In genomic region chr16:15933781-15934180, GRCh38 we compare ENCODE assay signal across 33 cellular contexts.
"Had no signal": no experiment of that assay in that cellular context is flagged by ENCODE, and none has a peak within 500 bp of the region (broad histone marks: within the 10 kb centered on the region; RNA-seq: fewer than 3 reads in every experiment).

No MANE protein-coding gene starts in this region.

- H3K9me3 Mint-ChIP-seq: activated CD4-positive, alpha-beta memory T cell treated with anti-CD3 and anti-CD28 coated beads for 36 hours; activated naive CD4-positive, alpha-beta T cell treated with anti-CD3 and anti-CD28 coated beads for 36 hours; activated naive CD4-positive, alpha-beta T cell treated with anti-CD3 and anti-CD28 coated beads, Interleukin-2, amount 50 U/mL, for 24 hours; activated naive CD8-positive, alpha-beta T cell treated with anti-CD3 and anti-CD28 coated beads for 36 hours; activated naive CD8-positive, alpha-beta T cell treated with anti-CD3 and anti-CD28 coated beads, Interleukin-2, amount 50 U/mL, for 24 hours; activated T-helper 1 cell treated with anti-CD3 and anti-CD28 coated beads, Interleukin-12 subunit alpha, Interleukin-12 subunit beta, Interleukin-2, Interleukin-4 antibody, amounts not matched to agents 30 ng/mL and 10 ng/mL and 1 ng/mL, durations not matched to agents 14 hours and 24 hours and 36 hours; activated T-helper 2 cell treated with anti-CD3 and anti-CD28 coated beads, Interferon-gamma antibody, Interleukin-2, Interleukin-4, amounts not matched to agents 10 μg/mL and 5 μg/mL and 100 μg/mL, durations not matched to agents 14 hours and 24 hours and 36 hours; effector memory CD8-positive, alpha-beta T cell had no signal

- H3K27ac ChIP-seq: adrenal gland, body of pancreas, esophagus muscularis mucosa, foreskin keratinocyte, gastrocnemius medialis, heart left ventricle had no signal

- H3K4me3 Mint-ChIP-seq: activated CD4-positive, alpha-beta memory T cell treated with anti-CD3 and anti-CD28 coated beads for 36 hours; activated CD4-positive, alpha-beta T cell treated with anti-CD3 and anti-CD28 coated beads for 36 hours; activated CD4-positive, alpha-beta T cell treated with anti-CD3 and anti-CD28 coated beads, Interleukin-2, amount 10 ng/mL, durations not matched to agents 24 days and 14 days; activated CD8-positive, alpha-beta memory T cell treated with anti-CD3 and anti-CD28 coated beads, Interleukin-2, amount 10 ng/mL, durations not matched to agents 7 days and 5 days; activated CD8-positive, alpha-beta T cell treated with anti-CD3 and anti-CD28 coated beads, Interleukin-2, amount 10 ng/mL, durations not matched to agents 7 days and 5 days; activated naive CD4-positive, alpha-beta T cell treated with anti-CD3 and anti-CD28 coated beads for 36 hours; activated naive CD4-positive, alpha-beta T cell treated with anti-CD3 and anti-CD28 coated beads, Interleukin-2, amount 50 U/mL, for 24 hours; activated naive CD8-positive, alpha-beta T cell treated with anti-CD3 and anti-CD28 coated beads for 36 hours; activated naive CD8-positive, alpha-beta T cell treated with anti-CD3 and anti-CD28 coated beads, Interleukin-2, amount 50 U/mL, for 24 hours; activated T-helper 1 cell treated with anti-CD3 and anti-CD28 coated beads, Interleukin-12 subunit alpha, Interleukin-12 subunit beta, Interleukin-2, Interleukin-4 antibody, amounts not matched to agents 30 ng/mL and 10 ng/mL and 1 ng/mL, durations not matched to agents 14 hours and 24 hours and 36 hours; effector memory CD8-positive, alpha-beta T cell had no signal

- H3K27ac Mint-ChIP-seq: activated CD4-positive, alpha-beta memory T cell treated with anti-CD3 and anti-CD28 coated beads for 36 hours; activated CD4-positive, alpha-beta T cell treated with anti-CD3 and anti-CD28 coated beads for 36 hours; activated CD4-positive, alpha-beta T cell treated with anti-CD3 and anti-CD28 coated beads, Interleukin-2, amount 10 ng/mL, durations not matched to agents 24 days and 14 days; activated CD8-positive, alpha-beta memory T cell treated with anti-CD3 and anti-CD28 coated beads, Interleukin-2, amount 10 ng/mL, durations not matched to agents 7 days and 5 days; activated CD8-positive, alpha-beta T cell treated with anti-CD3 and anti-CD28 coated beads, Interleukin-2, amount 10 ng/mL, durations not matched to agents 7 days and 5 days; activated naive CD4-positive, alpha-beta T cell treated with anti-CD3 and anti-CD28 coated beads for 36 hours; activated naive CD4-positive, alpha-beta T cell treated with anti-CD3 and anti-CD28 coated beads, Interleukin-2, amount 50 U/mL, for 24 hours; activated naive CD8-positive, alpha-beta T cell treated with anti-CD3 and anti-CD28 coated beads for 36 hours; activated naive CD8-positive, alpha-beta T cell treated with anti-CD3 and anti-CD28 coated beads, Interleukin-2, amount 50 U/mL, for 24 hours; activated T-helper 1 cell treated with anti-CD3 and anti-CD28 coated beads, Interleukin-12 subunit alpha, Interleukin-12 subunit beta, Interleukin-2, Interleukin-4 antibody, amounts not matched to agents 30 ng/mL and 10 ng/mL and 1 ng/mL, durations not matched to agents 14 hours and 24 hours and 36 hours; activated T-helper 2 cell treated with anti-CD3 and anti-CD28 coated beads, Interferon-gamma antibody, Interleukin-2, Interleukin-4, amounts not matched to agents 10 μg/mL and 5 μg/mL and 100 μg/mL, durations not matched to agents 14 hours and 24 hours and 36 hours; effector memory CD8-positive, alpha-beta T cell had no signal

- DNase-seq: activated CD4-positive, alpha-beta memory T cell treated with anti-CD3 and anti-CD28 coated beads for 36 hours; activated CD4-positive, alpha-beta T cell treated with anti-CD3 and anti-CD28 coated beads for 36 hours; activated CD4-positive, alpha-beta T cell treated with anti-CD3 and anti-CD28 coated beads, Interleukin-2, amount 10 ng/mL, durations not matched to agents 24 days and 14 days; activated CD4-positive, CD25-positive, alpha-beta regulatory T cell; activated CD4-positive, CD25-positive, alpha-beta regulatory T cell treated with anti-CD3 and anti-CD28 coated beads, Interleukin-2, amount 50 U/mL, for 72 hours; activated CD8-positive, alpha-beta memory T cell treated with anti-CD3 and anti-CD28 coated beads, Interleukin-2, amount 10 ng/mL, durations not matched to agents 7 days and 5 days; activated CD8-positive, alpha-beta memory T cell treated with anti-CD3 and anti-CD28 coated beads, Interleukin-2, amount 50 U/mL, for 4 hours; activated CD8-positive, alpha-beta T cell treated with anti-CD3 and anti-CD28 coated beads, Interleukin-2, amount 10 ng/mL, durations not matched to agents 7 days and 5 days; activated effector memory CD4-positive, alpha-beta T cell treated with anti-CD3 and anti-CD28 coated beads, Interleukin-2, amount 50 U/mL, for 16 hours; activated naive CD4-positive, alpha-beta T cell treated with anti-CD3 and anti-CD28 coated beads for 36 hours; activated naive CD8-positive, alpha-beta T cell treated with anti-CD3 and anti-CD28 coated beads for 36 hours; activated naive CD8-positive, alpha-beta T cell treated with anti-CD3 and anti-CD28 coated beads, Interleukin-2, amount 50 U/mL, for 24 hours; activated T-cell treated with anti-CD3 and anti-CD28 coated beads, Interleukin-2, amount 50 U/mL, for 1 hour; activated T-cell treated with anti-CD3 and anti-CD28 coated beads, Interleukin-2, amount 50 U/mL, for 48 hours; adrenal gland; amygdala; aorta; body of pancreas; caudate nucleus; cortex of kidney; dermis blood vessel endothelial cell; effector CD4-positive, alpha-beta T cell; effector memory CD8-positive, alpha-beta T cell; erythroblast; foreskin keratinocyte; gastrocnemius medialis; glutamatergic neuron; heart left ventricle; T-helper 2 cell had no signal

- ATAC-seq: activated CD4-positive, alpha-beta T cell treated with anti-CD3 and anti-CD28 coated beads for 36 hours; activated CD8-positive, alpha-beta memory T cell treated with anti-CD3 and anti-CD28 coated beads, Interleukin-2, amount 10 ng/mL, durations not matched to agents 7 days and 5 days; activated CD8-positive, alpha-beta T cell treated with anti-CD3 and anti-CD28 coated beads, Interleukin-2, amount 10 ng/mL, durations not matched to agents 7 days and 5 days; activated naive CD8-positive, alpha-beta T cell treated with anti-CD3 and anti-CD28 coated beads, Interleukin-2, amount 50 U/mL, for 24 hours; body of pancreas; effector memory CD8-positive, alpha-beta T cell; foreskin keratinocyte; gastrocnemius medialis; heart left ventricle had no signal

- H3K27me3 ChIP-seq: adrenal gland, body of pancreas, esophagus muscularis mucosa, foreskin keratinocyte, gastrocnemius medialis, heart left ventricle had no signal

- H3K9me3 ChIP-seq: body of pancreas had no signal

- H3K4me1 Mint-ChIP-seq: activated CD4-positive, alpha-beta T cell treated with anti-CD3 and anti-CD28 coated beads for 36 hours; activated CD4-positive, alpha-beta T cell treated with anti-CD3 and anti-CD28 coated beads, Interleukin-2, amount 10 ng/mL, durations not matched to agents 24 days and 14 days; activated CD8-positive, alpha-beta memory T cell treated with anti-CD3 and anti-CD28 coated beads, Interleukin-2, amount 10 ng/mL, durations not matched to agents 7 days and 5 days; activated naive CD4-positive, alpha-beta T cell treated with anti-CD3 and anti-CD28 coated beads, Interleukin-2, amount 50 U/mL, for 24 hours; activated naive CD8-positive, alpha-beta T cell treated with anti-CD3 and anti-CD28 coated beads for 36 hours; activated naive CD8-positive, alpha-beta T cell treated with anti-CD3 and anti-CD28 coated beads, Interleukin-2, amount 50 U/mL, for 24 hours had no signal

- H3K36me3 ChIP-seq: adrenal gland, esophagus muscularis mucosa, gastrocnemius medialis, heart left ventricle had no signal

- H3K4me3 ChIP-seq: adrenal gland, body of pancreas, esophagus muscularis mucosa, gastrocnemius medialis, heart left ventricle had no signal

- H3K36me3 Mint-ChIP-seq: activated CD4-positive, alpha-beta memory T cell treated with anti-CD3 and anti-CD28 coated beads for 36 hours; activated CD8-positive, alpha-beta memory T cell treated with anti-CD3 and anti-CD28 coated beads, Interleukin-2, amount 10 ng/mL, durations not matched to agents 7 days and 5 days; activated naive CD4-positive, alpha-beta T cell treated with anti-CD3 and anti-CD28 coated beads, Interleukin-2, amount 50 U/mL, for 24 hours; activated naive CD8-positive, alpha-beta T cell treated with anti-CD3 and anti-CD28 coated beads for 36 hours had no signal

- H3K27me3 Mint-ChIP-seq: activated CD4-positive, alpha-beta memory T cell treated with anti-CD3 and anti-CD28 coated beads for 36 hours; activated naive CD4-positive, alpha-beta T cell treated with anti-CD3 and anti-CD28 coated beads, Interleukin-2, amount 50 U/mL, for 24 hours; activated naive CD8-positive, alpha-beta T cell treated with anti-CD3 and anti-CD28 coated beads for 36 hours; activated naive CD8-positive, alpha-beta T cell treated with anti-CD3 and anti-CD28 coated beads, Interleukin-2, amount 50 U/mL, for 24 hours; effector memory CD8-positive, alpha-beta T cell had no signal

- H3K4me1 ChIP-seq: adrenal gland, body of pancreas, esophagus muscularis mucosa, foreskin keratinocyte, heart left ventricle had no signal
